In the genomic region with DNA sequence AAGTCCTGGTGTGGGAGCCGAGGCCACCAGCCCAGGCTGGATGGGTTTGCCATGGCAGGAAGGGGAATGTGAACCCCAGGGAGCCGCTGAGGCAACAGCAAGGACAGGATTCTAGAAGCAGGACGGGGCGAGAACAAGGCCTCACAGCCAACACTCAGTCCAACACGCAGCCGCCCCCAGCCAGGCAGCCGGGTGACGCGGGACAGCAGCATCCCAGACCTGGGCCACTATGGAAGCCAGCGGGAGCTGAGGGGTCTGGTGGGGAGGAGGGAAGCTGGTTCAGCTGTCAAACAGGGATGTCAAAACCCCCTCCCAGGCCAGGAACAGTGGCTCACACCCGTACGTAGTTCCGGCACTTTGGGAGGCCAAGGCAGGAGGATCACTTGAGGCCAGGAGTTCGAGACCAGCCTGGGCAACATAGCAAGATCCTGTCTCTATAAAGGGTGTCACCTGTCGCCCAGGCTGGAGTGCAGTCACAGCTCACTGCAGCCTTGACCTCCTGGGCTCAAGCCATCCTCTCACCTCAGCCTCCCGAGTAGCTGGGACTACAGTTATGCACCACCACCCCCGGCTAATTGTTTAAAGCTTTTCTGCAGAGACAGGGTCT, we compare ENCODE assay signal across 2 cellular contexts.
A peak's percentile ranks its signal among the peaks of the same experiment; 100 is the strongest.
TF ChIP-seq lines count a peak whose summit lies in the region.

No MANE protein-coding gene starts in this region.

TF ChIP-seq in HepG2, 621 proteins besides CTCF, POLR2A, EP300 and RAD21:
- TF ChIP-seq ZNF121 (CRISPR knock-in tag; IDR thresholded peaks at IDR 0.05) (peak; percentile 78), NR3C1 (CRISPR knock-in tag; IDR thresholded peaks at IDR 0.05) (no peak)
- TF ChIP-seq, protein P1, sequence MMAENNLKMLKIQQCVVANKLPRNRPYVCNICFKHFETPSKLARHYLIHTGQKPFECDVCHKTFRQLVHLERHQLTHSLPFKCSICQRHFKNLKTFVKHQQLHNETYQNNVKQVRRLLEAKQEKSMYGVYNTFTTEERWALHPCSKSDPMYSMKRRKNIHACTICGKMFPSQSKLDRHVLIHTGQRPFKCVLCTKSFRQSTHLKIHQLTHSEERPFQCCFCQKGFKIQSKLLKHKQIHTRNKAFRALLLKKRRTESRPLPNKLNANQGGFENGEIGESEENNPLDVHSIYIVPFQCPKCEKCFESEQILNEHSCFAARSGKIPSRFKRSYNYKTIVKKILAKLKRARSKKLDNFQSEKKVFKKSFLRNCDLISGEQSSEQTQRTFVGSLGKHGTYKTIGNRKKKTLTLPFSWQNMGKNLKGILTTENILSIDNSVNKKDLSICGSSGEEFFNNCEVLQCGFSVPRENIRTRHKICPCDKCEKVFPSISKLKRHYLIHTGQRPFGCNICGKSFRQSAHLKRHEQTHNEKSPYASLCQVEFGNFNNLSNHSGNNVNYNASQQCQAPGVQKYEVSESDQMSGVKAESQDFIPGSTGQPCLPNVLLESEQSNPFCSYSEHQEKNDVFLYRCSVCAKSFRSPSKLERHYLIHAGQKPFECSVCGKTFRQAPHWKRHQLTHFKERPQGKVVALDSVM (CRISPR knock-in tag; IDR thresholded peaks at IDR 0.05) = 0 out of 2 replicates have a peak, but pooled peaks have one; percentile 56

TF ChIP-seq in WTC11, 78 proteins besides CTCF, POLR2A, EP300 and RAD21:
- TF ChIP-seq KAT7 (CRISPR knock-in tag; IDR thresholded peaks at IDR 0.05; ENCODE audit: borderline replicate concordance) (no peak), ZNF121 (CRISPR knock-in tag; IDR thresholded peaks at IDR 0.05) (peak; percentile 95), FOXK1 (CRISPR knock-in tag; IDR thresholded peaks at IDR 0.05) (no peak)
- TF ChIP-seq, protein P2, sequence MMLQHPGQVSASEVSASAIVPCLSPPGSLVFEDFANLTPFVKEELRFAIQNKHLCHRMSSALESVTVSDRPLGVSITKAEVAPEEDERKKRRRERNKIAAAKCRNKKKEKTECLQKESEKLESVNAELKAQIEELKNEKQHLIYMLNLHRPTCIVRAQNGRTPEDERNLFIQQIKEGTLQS (CRISPR knock-in tag; conservative IDR thresholded peaks at IDR 0.05) = no peak
